In genomic region chr5:171415115-171415730, GRCh38 we compare ENCODE assay signal across 13 cellular contexts.
A peak's percentile ranks its signal among the peaks of the same experiment; 100 is the strongest.
DNase-seq lines count a peak whose midpoint lies in the region; ATAC-seq and TF ChIP-seq lines count a peak whose summit lies in the region.
"Had no signal": no experiment of that assay in that cellular context is flagged by ENCODE, and none has a peak within 500 bp of the region (broad histone marks: within the 10 kb centered on the region; RNA-seq: fewer than 3 reads in every experiment).

No MANE protein-coding gene starts in this region.

- H3K27ac ChIP-seq in RWPE2 (ENCODE audit: poor library complexity, severe bottlenecking), result no peak overlapping the region
- H3K27ac ChIP-seq: ascending aorta, SJSA1, WERI-Rb-1 had no signal

- peaks cover 40% of the 10 kb centered on the region for H3K36me3 ChIP-seq in RWPE2 (ENCODE audit: low read depth)

- no peaks in the 10 kb centered on the region for H3K9me3 ChIP-seq in RWPE2 (ENCODE audit: severe bottlenecking)
- H3K9me3 ChIP-seq: ascending aorta had no signal

- no peak for TF ChIP-seq CTCF in GM13977 (IDR thresholded peaks at IDR 0.05; ENCODE audit: extremely low read depth, insufficient read depth, missing control alignments)
- no peak for TF ChIP-seq CTCF in RWPE2 (IDR thresholded peaks at IDR 0.05; ENCODE audit: poor library complexity, severe bottlenecking)

- H3K4me3 ChIP-seq in RWPE2 (ENCODE audit: severe bottlenecking), result no peak overlapping the region
- H3K4me3 ChIP-seq: ascending aorta, SJSA1 had no signal

- peaks cover 8% of the 10 kb centered on the region for H3K27me3 ChIP-seq in RWPE2 (ENCODE audit: insufficient read depth, poor library complexity, severe bottlenecking)
- H3K27me3 ChIP-seq: ascending aorta had no signal

- H3K4me1 ChIP-seq in RWPE2 (ENCODE audit: insufficient read depth, poor library complexity, severe bottlenecking), result no peaks in the 10 kb centered on the region

- peak; percentile 47 for DNase-seq in AG20443 (ENCODE audit: low spot score)
- peak; percentile 9 for DNase-seq in GM13977 (ENCODE audit: low spot score)
- DNase-seq in RWPE2 (ENCODE audit: low spot score), result no peak
- peak; percentile 75 for DNase-seq in fibroblast of peridontal ligament (ENCODE audit: extremely low read depth)
- no peak for DNase-seq in DMS53 treated with DMSO at 0.1 percent for 48 hours (lab: John Stamatoyannopoulos, UW; ENCODE audit: unreplicated experiment)
- no peak for DNase-seq in stimulated activated CD4-positive, alpha-beta T cell treated with anti-CD3 and anti-CD28 coated beads, Interleukin-4, amount 100 ng/mL, for 24 hours
- DNase-seq in NCI-H146 (lab: John Stamatoyannopoulos, UW), result no peak
- DNase-seq: left ventricle myocardium superior, NCI-H1436 treated with DMSO at 0.1 percent for 48 hours, NCI-H774, WERI-Rb-1 had no signal

- in situ Hi-C loops in GM13977 (cut with MboI; ENCODE audit: low pct_unique_long_range_greater_than_20kb, low sequenced_read_pairs, unreplicated experiment), result loop anchor here (25.0 kb wide), 1 partner anchor 622 kb away; no protein-coding TSS in a partner anchor

- peak; percentile 2 for ATAC-seq in RWPE2 (ENCODE audit: low read depth)
- ATAC-seq: left ventricle myocardium superior had no signal

Comparison
In these comparisons a context has a peak if more than half of its experiments do, and no peak if none do; other contexts are left out.
1. DNase-seq: peak in AG20443 (single experiment), GM13977 (single experiment) and fibroblast of peridontal ligament (single experiment); none in RWPE2 (single experiment), DMS53 treated with DMSO at 0.1 percent for 48 hours (single experiment), stimulated activated CD4-positive, alpha-beta T cell treated with anti-CD3 and anti-CD28 coated beads, Interleukin-4, amount 100 ng/mL, for 24 hours (single experiment) and NCI-H146 (single experiment).